Comparison of ENCODE assay signal across 8 cellular contexts in the genomic region with DNA sequence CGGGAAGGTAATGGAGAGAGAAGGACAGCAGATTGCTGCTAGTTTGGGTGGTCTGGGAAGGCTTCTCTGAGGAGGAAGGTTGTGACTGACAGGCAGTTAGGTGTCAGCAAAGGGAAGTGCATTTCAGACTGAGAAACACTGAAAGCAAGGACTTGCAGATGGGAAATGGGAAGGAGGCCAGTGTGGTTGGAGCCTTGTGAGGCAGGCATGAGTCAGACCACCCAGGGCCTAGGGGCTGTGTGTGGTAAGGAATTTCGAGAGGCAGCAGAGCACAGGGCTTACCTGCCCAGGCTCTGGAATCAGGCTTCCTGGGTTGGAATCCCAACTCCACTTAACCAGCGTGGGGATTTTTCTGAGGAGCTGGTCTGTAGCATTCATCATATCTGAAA. TPM values are rescaled to one million over a fixed set of nuclear protein-coding genes. Genes with fewer than 3 reads are reported as not detected.
DNase-seq lines count a peak whose midpoint lies in the region; ATAC-seq lines count a peak whose summit lies in the region.

No MANE protein-coding gene starts in this region.

- DNase-seq in left ventricle myocardium superior (no peak), Right ventricle myocardium superior (no peak), T1000 (lab: John Stamatoyannopoulos, UW) (peak; percentile 60), foreskin melanocyte (peak; percentile 37), NCI-H1105 treated with DMSO at 0.1 percent for 48 hours (lab: John Stamatoyannopoulos, UW) (no peak), activated T-cell treated with anti-CD3 and anti-CD28 coated beads for 4 hours (no peak)
- no peak for DNase-seq in activated CD4-positive, CD25-positive, alpha-beta regulatory T cell treated with anti-CD3 and anti-CD28 coated beads, Interleukin-2, amount 50 U/mL, for 72 hours

- peak; percentile 22 for ATAC-seq in left ventricle myocardium superior
- ATAC-seq in Right ventricle myocardium superior (ENCODE audit: poor library complexity), result no peak
- ATAC-seq in HG02981 (IDR thresholded peaks at IDR 0.05; ENCODE audit: unreplicated experiment), result no peak

- intact Hi-C loops in left ventricle myocardium superior (cut with micrococcal nuclease), result loop anchor here (5.0 to 10.0 kb wide), 2 partner anchors 157 to 340 kb away; no protein-coding TSS in a partner anchor
- intact Hi-C loops in Right ventricle myocardium superior (cut with DNase I), result loop anchor here (10.0 kb wide), 2 partner anchors 160 to 350 kb away; no protein-coding TSS in a partner anchor

RNA-seq across cellular contexts. Expression of a gene that starts 53.5 kb away (rescaled TPM):
- total RNA-seq in left ventricle myocardium superior (8.7 TPM), Right ventricle myocardium superior (9.0 TPM)

Comparison
In these comparisons a context has a peak if more than half of its experiments do, and no peak if none do; other contexts are left out.
1. DNase-seq: peak in T1000 (single experiment) and foreskin melanocyte (single experiment); none in left ventricle myocardium superior (single experiment), Right ventricle myocardium superior (single experiment), NCI-H1105 treated with DMSO at 0.1 percent for 48 hours (single experiment), activated T-cell treated with anti-CD3 and anti-CD28 coated beads for 4 hours (single experiment) and activated CD4-positive, CD25-positive, alpha-beta regulatory T cell treated with anti-CD3 and anti-CD28 coated beads, Interleukin-2, amount 50 U/mL, for 72 hours (single experiment).